20 cellular contexts compared by ENCODE assay signal in the genomic region with DNA sequence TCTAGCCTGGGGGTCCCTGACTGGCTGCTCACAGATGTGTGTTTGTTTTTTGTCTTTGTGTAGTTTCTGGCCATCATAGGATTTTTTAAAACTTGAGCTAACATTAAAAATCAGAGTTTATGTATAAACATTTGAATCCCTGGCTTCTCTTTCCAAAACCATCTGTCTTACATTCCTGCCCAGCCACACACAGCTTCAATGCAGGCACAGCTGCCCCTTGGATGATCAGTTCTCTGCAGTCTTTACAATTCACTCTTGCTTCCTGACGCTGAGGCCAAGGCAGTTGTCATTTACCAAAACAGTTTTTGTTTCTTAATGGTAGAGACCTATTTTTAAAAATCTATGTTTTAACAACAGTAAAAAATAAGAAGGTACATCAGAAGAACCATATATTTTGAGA.
DNase-seq lines count a peak whose midpoint lies in the region; ATAC-seq, FAIRE-seq and TF ChIP-seq lines count a peak whose summit lies in the region.
"Had no signal": no experiment of that assay in that cellular context is flagged by ENCODE, and none has a peak within 500 bp of the region (broad histone marks: within the 10 kb centered on the region; RNA-seq: fewer than 3 reads in every experiment).

No MANE protein-coding gene starts in this region.

- no peak for DNase-seq in GM23338 (ENCODE audit: low spot score)
- no peak for DNase-seq in GM12878 (ENCODE audit: low read depth, low spot score)
- no peak for DNase-seq in mesothelial cell of epicardium (ENCODE audit: low spot score in 2 of 2, unreplicated experiment in 2 of 2)
- DNase-seq in activated effector memory CD4-positive, alpha-beta T cell treated with anti-CD3 and anti-CD28 coated beads, Interleukin-2, amount 50 U/mL, for 16 hours = no peak
- DNase-seq in AG20443 (ENCODE audit: low spot score) = no peak
- no peak for DNase-seq in heart left ventricle
- DNase-seq: BE2C; CD4-positive, CD25-positive, alpha-beta regulatory T cell; COR-L47; DMS 273 treated with DMSO at 0.1 percent for 48 hours; HCEC 1CT; Kasumi-1; NCI-H1105 treated with DMSO at 0.1 percent for 48 hours; NCI-H1930; NCI-H226; NCI-H524; PC-3; RPMI8226 had no signal

- no TSS peak for BruUV-seq in GM12878 (replicated peaks; lab: Mats Ljungman, UMichigan)

- H3K4me3 Mint-ChIP-seq in GM23338 (no peak overlapping the region), mesothelial cell of epicardium (no peak overlapping the region)
- H3K4me3 Mint-ChIP-seq: CD4-positive, CD25-positive, alpha-beta regulatory T cell had no signal

- H4K20me1 ChIP-seq in GM23338 (replicated peaks; ENCODE audit: insufficient read depth) = no peaks in the 10 kb centered on the region
- no peaks in the 10 kb centered on the region for H4K20me1 ChIP-seq in GM12878 (ENCODE audit: control insufficient read depth, insufficient read depth)

- TF ChIP-seq POLR2A in GM12878 (IDR thresholded peaks at IDR 0.05; ENCODE audit: low read depth, low read length) (no peak), heart left ventricle (IDR thresholded peaks at IDR 0.05) (no peak)

- H3K27me3 Mint-ChIP-seq in GM23338 (ENCODE audit: insufficient read depth, low read depth, poor library complexity) (peaks cover 6% of the 10 kb centered on the region), mesothelial cell of epicardium (ENCODE audit: low read depth) (no peaks in the 10 kb centered on the region)
- H3K27me3 Mint-ChIP-seq: CD4-positive, CD25-positive, alpha-beta regulatory T cell had no signal

- no peak overlapping the region for H2AFZ ChIP-seq in GM23338
- H2AFZ ChIP-seq in GM12878 (ENCODE audit: control insufficient read depth, low read depth, low read length) = peak overlapping the region; percentile 47; the same call in 1 of the 2 replicates

- no peak for TF ChIP-seq RAD21 in GM12878 (IDR thresholded peaks at IDR 0.05; ENCODE audit: insufficient read depth, low read depth, low read length)

- no peak overlapping the region for H3K27ac ChIP-seq in GM23338 (ENCODE audit: low read depth)
- no peak overlapping the region; the same call in 1 of the 2 replicates for H3K27ac ChIP-seq in GM12878 (ENCODE audit: control insufficient read depth, insufficient read depth)
- no peak overlapping the region for H3K27ac ChIP-seq in heart left ventricle

- H3K4me1 ChIP-seq in GM23338 (ENCODE audit: insufficient read depth) (no peaks in the 10 kb centered on the region), GM12878 (ENCODE audit: control insufficient read depth, insufficient read depth, low read length) (peaks cover 8% of the 10 kb centered on the region), heart left ventricle (peaks cover 0 to 16% (median 1%) of the 10 kb centered on the region in 12 donors)
- H3K4me1 ChIP-seq: BE2C had no signal

- 35% methylated on average over 1 of the region's 1 CpG for WGBS in GM12878 (ENCODE audit: insufficient coverage, insufficient replicate concordance, low lambda C conversion rate, missing lambda C conversion rate)
- 73 to 85% (median 80%) methylated on average over 1 of the region's 1 CpG for WGBS in heart left ventricle, 4 donors

- no peak overlapping the region for H3K9ac ChIP-seq in GM12878 (ENCODE audit: control insufficient read depth, insufficient read depth, low read length)

- ATAC-seq in GM23338 (no peak), GM12878 (0 out of 3 replicates have a peak, but pooled peaks have one; percentile 11), heart left ventricle (no peak)
- ATAC-seq in activated CD4-positive, CD25-positive, alpha-beta regulatory T cell treated with anti-CD3 and anti-CD28 coated beads, Interleukin-2, amount 50 U/mL, for 24 hours = no peak
- ATAC-seq: PC-3 had no signal

- H3K79me2 ChIP-seq in GM23338 (replicated peaks; ENCODE audit: insufficient read depth) = no peaks in the 10 kb centered on the region
- no peaks in the 10 kb centered on the region; the same call in 1 of the 2 replicates for H3K79me2 ChIP-seq in GM12878 (ENCODE audit: control insufficient read depth, insufficient read depth, low read length)

- H3K4me3 ChIP-seq in GM23338 = no peak overlapping the region
- no peak overlapping the region for H3K4me3 ChIP-seq in GM12878
- H3K4me3 ChIP-seq in heart left ventricle = no peak overlapping the region

- POLR2A ChIA-PET in GM12878 (lab: Charles Lee) = interaction anchor here (0.8 to 19.4 kb wide), 8 partner anchors 10 to 109 kb away, joined by 3 to 319 read pairs (median 4); no protein-coding TSS in a partner anchor

- H3K27me3 ChIP-seq in GM23338 (ENCODE audit: insufficient read depth) = no peaks in the 10 kb centered on the region
- H3K27me3 ChIP-seq in GM12878 (replicated peaks in 1 of 2; ENCODE audit: control insufficient read depth in 2 of 2, insufficient read depth in 2 of 2, low read length in 1 of 2) = no peaks in the 10 kb centered on the region
- H3K27me3 ChIP-seq in heart left ventricle = no peaks in the 10 kb centered on the region
- H3K27me3 ChIP-seq: BE2C had no signal

- H3K36me3 Mint-ChIP-seq in GM23338 (ENCODE audit: low read depth) = no peaks in the 10 kb centered on the region
- H3K36me3 Mint-ChIP-seq in mesothelial cell of epicardium = peaks cover 18% of the 10 kb centered on the region
- H3K36me3 Mint-ChIP-seq: CD4-positive, CD25-positive, alpha-beta regulatory T cell had no signal

- H3K9me2 ChIP-seq in GM23338 (ENCODE audit: insufficient read depth) = peaks cover 5% of the 10 kb centered on the region

- no peaks in the 10 kb centered on the region; the same call in 1 of the 2 replicates for H3K36me3 ChIP-seq in GM23338 (ENCODE audit: insufficient read depth)
- no peaks in the 10 kb centered on the region for H3K36me3 ChIP-seq in GM12878 (ENCODE audit: control insufficient read depth in 2 of 2, insufficient read depth in 2 of 2, low read length in 1 of 2)
- no peaks in the 10 kb centered on the region for H3K36me3 ChIP-seq in heart left ventricle
- H3K36me3 ChIP-seq: BE2C had no signal

- peak overlapping the region; percentile 12; the same call in 1 of the 2 replicates for H3K27ac Mint-ChIP-seq in GM23338
- H3K27ac Mint-ChIP-seq in mesothelial cell of epicardium = peak overlapping the region; percentile 13
- H3K27ac Mint-ChIP-seq: CD4-positive, CD25-positive, alpha-beta regulatory T cell had no signal

- TF ChIP-seq EP300 in GM12878 (IDR thresholded peaks at IDR 0.05; ENCODE audit: borderline replicate concordance in 1 of 2, control insufficient read depth in 1 of 2, low read depth in 2 of 2, low read length in 2 of 2) = no peak

- TF ChIP-seq CTCF in GM23338 (conservative IDR thresholded peaks at IDR 0.05; ENCODE audit: low read depth in 2 of 2) = no peak
- no peak for TF ChIP-seq CTCF in GM12878 (IDR thresholded peaks at IDR 0.05 in 2 of 3, conservative IDR thresholded peaks at IDR 0.05 in 1 of 3; ENCODE audit: control insufficient read depth in 2 of 3, extremely low read depth in 1 of 3, insufficient read depth in 1 of 3, low read depth in 3 of 3, low read length in 3 of 3)
- no peak for TF ChIP-seq CTCF in mesothelial cell of epicardium (IDR thresholded peaks at IDR 0.05; ENCODE audit: unreplicated experiment)
- TF ChIP-seq CTCF in heart left ventricle (IDR thresholded peaks at IDR 0.05) = no peak

- in situ Hi-C loops in GM12878 (cut with MboI) = no loop called here

- no peaks in the 10 kb centered on the region; the same call in 2 of the 3 replicates for H3K9me3 ChIP-seq in GM12878 (replicated peaks; ENCODE audit: control insufficient read depth, insufficient read depth, low read length)
- no peaks in the 10 kb centered on the region for H3K9me3 ChIP-seq in heart left ventricle
- H3K9me3 ChIP-seq: BE2C had no signal

- peaks cover 9% of the 10 kb centered on the region; the same call in 2 of the 3 replicates for H3K4me1 Mint-ChIP-seq in GM23338
- H3K4me1 Mint-ChIP-seq in mesothelial cell of epicardium = peaks cover 21% of the 10 kb centered on the region
- H3K4me1 Mint-ChIP-seq: CD4-positive, CD25-positive, alpha-beta regulatory T cell had no signal

- CTCF ChIA-PET in GM12878 (lab: Yijun Ruan, JAX) = interaction anchor here (1.0 to 5.5 kb wide), 8 partner anchors 8 to 148 kb away, joined by 3 to 50 read pairs (median 4); no protein-coding TSS in a partner anchor

- RAD21 ChIA-PET in GM12878 (lab: Charles Lee; ENCODE audit: unreplicated experiment) = interaction anchor here (1.5 to 21.3 kb wide), 7 partner anchors 10 to 147 kb away, joined by 3 to 556 read pairs (median 15); no protein-coding TSS in a partner anchor

- no peak for FAIRE-seq in GM12878 (lab: Jason Lieb, UNC)
- FAIRE-seq: G401.6 had no signal

- H3F3A ChIP-seq in GM23338 (replicated peaks; ENCODE audit: low read depth) = no peaks in the 10 kb centered on the region

- no peak overlapping the region for H3K4me2 ChIP-seq in GM23338
- peak overlapping the region; percentile 8; the same call in 1 of the 2 replicates for H3K4me2 ChIP-seq in GM12878 (ENCODE audit: control insufficient read depth, insufficient read depth)

- no peaks in the 10 kb centered on the region for H3K9me3 Mint-ChIP-seq in GM23338
- H3K9me3 Mint-ChIP-seq in mesothelial cell of epicardium = peaks cover 36% of the 10 kb centered on the region

- intact Hi-C loops in GM12878 (cut with micrococcal nuclease; ENCODE audit: unreplicated experiment) = no loop called here
- intact Hi-C loops in heart left ventricle (cut with DNase I) = no loop called here

- SMC1A ChIA-PET in GM12878 (lab: Charles Lee; ENCODE audit: uncharacterized antibody, unreplicated experiment) = interaction anchor here (0.6 to 20.4 kb wide), 8 partner anchors 7 to 283 kb away, joined by 3 to 559 read pairs (median 25); no protein-coding TSS in a partner anchor

TF ChIP-seq in GM12878, 131 proteins besides CTCF, POLR2A, EP300 and RAD21 (continues in another document):
- no peak for TF ChIP-seq KLF5 (IDR thresholded peaks at IDR 0.05; ENCODE audit: partially characterized antibody)
